16 cellular contexts compared by ENCODE assay signal in the genomic region with DNA sequence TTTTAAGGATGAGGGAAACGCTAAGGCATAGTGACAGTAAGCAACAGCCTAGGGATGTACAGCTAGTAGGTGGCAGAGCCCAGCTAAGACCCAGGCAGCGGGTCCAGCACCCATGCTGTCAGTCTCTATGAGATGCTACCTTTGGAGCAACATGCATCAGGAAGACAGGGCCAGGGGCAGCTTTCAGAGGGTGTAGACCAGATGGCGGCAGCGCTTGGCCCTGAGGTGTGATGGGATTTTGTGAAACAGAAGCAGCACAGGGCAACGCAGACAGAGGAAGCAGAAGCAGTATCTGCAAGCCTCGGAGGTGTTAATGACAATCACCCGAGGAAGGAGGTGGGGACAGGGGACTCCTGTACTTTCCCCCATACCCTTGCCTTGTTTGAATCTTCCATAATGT. TPM values are rescaled to one million over a fixed set of nuclear protein-coding genes. Genes with fewer than 3 reads are reported as not detected.
DNase-seq lines count a peak whose midpoint lies in the region; ATAC-seq, FAIRE-seq and TF ChIP-seq lines count a peak whose summit lies in the region.
"Had no signal": no experiment of that assay in that cellular context is flagged by ENCODE, and none has a peak within 500 bp of the region (broad histone marks: within the 10 kb centered on the region; RNA-seq: fewer than 3 reads in every experiment).

No MANE protein-coding gene starts in this region.

- WGBS in A549 (ENCODE audit: missing lambda C conversion rate), result 89% methylated on average over 7 of the region's 7 CpGs
- WGBS in IMR-90 (ENCODE audit: extremely low coverage in 2 of 2, insufficient read length in 1 of 2), 2 experiments, result no CpG with 5 or more reads among the region's 7 CpGs
- 77 to 94% methylated on average over 6 to 7 of the region's 7 CpGs for WGBS in esophagus squamous epithelium, 2 donors
- WGBS in sigmoid colon, 2 donors, result 92 to 94% methylated on average over 7 of the region's 7 CpGs
- whole genome bisulfite sequencing in GM23248 (ENCODE audit: low coverage in 1 of 2, low lambda C conversion rate in 2 of 2, missing lambda C conversion rate in 2 of 2), 2 experiments, result 89 to 90% methylated on average over 7 of the region's 7 CpGs

- no peak for FAIRE-seq in A549 (lab: Jason Lieb, UNC)

- H4K20me1 ChIP-seq in IMR-90 (ENCODE audit: insufficient read depth, low read length) (no peaks in the 10 kb centered on the region), GM23248 (ENCODE audit: insufficient read depth) (no peaks in the 10 kb centered on the region)

- dilution Hi-C loops in IMR-90 (cut with HindIII; ENCODE audit: low sequenced_read_pairs, unreplicated experiment), result no loop called here

- no peak overlapping the region for H3K56ac ChIP-seq in IMR-90 (ENCODE audit: extremely low read depth, insufficient read depth, low read length)

- TF ChIP-seq POLR2A in A549 (IDR thresholded peaks at IDR 0.05; ENCODE audit: low read length) (no peak), IMR-90 (IDR thresholded peaks at IDR 0.05; ENCODE audit: low read depth, low read length) (no peak), esophagus squamous epithelium (IDR thresholded peaks at IDR 0.05) (no peak), sigmoid colon (IDR thresholded peaks at IDR 0.05) (no peak)

- no peaks in the 10 kb centered on the region for H3K9me3 ChIP-seq in A549
- H3K9me3 ChIP-seq in IMR-90 (ENCODE audit: control insufficient read depth, insufficient read depth, low read length), result no peaks in the 10 kb centered on the region
- H3K9me3 ChIP-seq in esophagus squamous epithelium, result no peaks in the 10 kb centered on the region
- no peaks in the 10 kb centered on the region for H3K9me3 ChIP-seq in sigmoid colon
- H3K9me3 ChIP-seq in GM23248 (ENCODE audit: low read depth), result no peaks in the 10 kb centered on the region
- H3K9me3 ChIP-seq: BE2C, Peyer's patch had no signal

- H4K8ac ChIP-seq in IMR-90 (ENCODE audit: low read depth in 2 of 2, low read length in 2 of 2), result no peak overlapping the region

- H3K27ac ChIP-seq in A549, result peak overlapping the region; percentile 90 to 98
- no peak overlapping the region for H3K27ac ChIP-seq in IMR-90 (ENCODE audit: insufficient read depth, low read length)
- H3K27ac ChIP-seq in esophagus squamous epithelium, result peak overlapping the region; percentile 53 to 93 (median 90)
- H3K27ac ChIP-seq in sigmoid colon, result no peak overlapping the region
- no peak overlapping the region for H3K27ac ChIP-seq in GM23248
- H3K27ac ChIP-seq: Peyer's patch had no signal

- TF ChIP-seq CTCF in A549 (IDR thresholded peaks at IDR 0.05) (no peak), IMR-90 (conservative IDR thresholded peaks at IDR 0.05; ENCODE audit: low read depth, low read length) (no peak), esophagus squamous epithelium (IDR thresholded peaks at IDR 0.05) (no peak), sigmoid colon (IDR thresholded peaks at IDR 0.05) (no peak)

- H4K5ac ChIP-seq in IMR-90 (ENCODE audit: low read depth, low read length), result no peak overlapping the region

- H3K27me3 ChIP-seq in IMR-90 (ENCODE audit: control insufficient read depth, insufficient read depth, low read length), result no peaks in the 10 kb centered on the region
- H3K27me3 ChIP-seq in esophagus squamous epithelium, result no peaks in the 10 kb centered on the region
- H3K27me3 ChIP-seq in sigmoid colon, result no peaks in the 10 kb centered on the region
- H3K27me3 ChIP-seq in GM23248 (replicated peaks; ENCODE audit: insufficient read depth), result no peaks in the 10 kb centered on the region
- H3K27me3 ChIP-seq: BE2C, Peyer's patch had no signal

- no peak overlapping the region for H3K9ac ChIP-seq in IMR-90 (ENCODE audit: low read depth, low read length)
- no peak overlapping the region for H3K9ac ChIP-seq in GM23248

- H3K4me2 ChIP-seq in A549, result peak overlapping the region; percentile 48
- H3K4me2 ChIP-seq in IMR-90 (ENCODE audit: low read depth, low read length), result no peak overlapping the region
- H3K4me2 ChIP-seq in GM23248 (ENCODE audit: unreplicated experiment), result no peak overlapping the region

- no peak overlapping the region for H2BK15ac ChIP-seq in IMR-90 (ENCODE audit: low read depth, low read length)

- no peaks in the 10 kb centered on the region for H3K9me2 ChIP-seq in GM23248 (ENCODE audit: insufficient read depth)

- H3K4me3 ChIP-seq in A549 (no peak overlapping the region), IMR-90 (ENCODE audit: insufficient read depth, low read depth, low read length) (no peak overlapping the region), esophagus squamous epithelium (no peak overlapping the region), sigmoid colon (no peak overlapping the region), GM23248 (no peak overlapping the region)
- H3K4me3 ChIP-seq: Peyer's patch had no signal

- H3K79me2 ChIP-seq in GM23248 (ENCODE audit: insufficient read depth), result no peaks in the 10 kb centered on the region

- TF ChIP-seq RAD21 in A549 (conservative IDR thresholded peaks at IDR 0.05 in 1 of 2, IDR thresholded peaks at IDR 0.05 in 1 of 2) (no peak), IMR-90 (IDR thresholded peaks at IDR 0.05; ENCODE audit: low read length) (no peak)

- peak overlapping the region; percentile 52 for H2BK120ac ChIP-seq in IMR-90 (ENCODE audit: low read depth, low read length)

- POLR2A ChIA-PET in A549 (lab: Yijun Ruan, JAX) (no interaction called here), IMR-90 (lab: Charles Lee; ENCODE audit: unreplicated experiment) (no interaction called here)

- H3K4me1 ChIP-seq in A549, result peaks cover 85% of the 10 kb centered on the region
- peaks cover 21% of the 10 kb centered on the region for H3K4me1 ChIP-seq in IMR-90 (ENCODE audit: control insufficient read depth, insufficient read depth, low read length)
- H3K4me1 ChIP-seq in esophagus squamous epithelium, result peaks cover 34 to 98% (median 42%) of the 10 kb centered on the region in 3 donors
- no peaks in the 10 kb centered on the region for H3K4me1 ChIP-seq in sigmoid colon
- H3K4me1 ChIP-seq in GM23248 (ENCODE audit: insufficient read depth), result peaks cover 14% of the 10 kb centered on the region
- H3K4me1 ChIP-seq: BE2C had no signal

- TF ChIP-seq EP300 in A549 (IDR thresholded peaks at IDR 0.05), result no peak
- no peak for TF ChIP-seq EP300 in sigmoid colon (IDR thresholded peaks at IDR 0.05)

- intact Hi-C loops in IMR-90 (cut with micrococcal nuclease) (no loop called here), esophagus squamous epithelium (cut with DNase I) (no loop called here), sigmoid colon (cut with DNase I) (no loop called here)

- 0 out of 2 replicates have a peak, but pooled peaks cover 5% of the 10 kb centered on the region for H3F3A ChIP-seq in GM23248 (ENCODE audit: insufficient read depth)

- H3K23ac ChIP-seq in IMR-90 (ENCODE audit: low read depth, low read length), result no peak overlapping the region

- H4K91ac ChIP-seq in IMR-90 (ENCODE audit: insufficient read depth, low read depth, low read length), result no peak overlapping the region

- H2AK9ac ChIP-seq in IMR-90 (replicated peaks; ENCODE audit: low read depth, low read length, poor library complexity), result no peak overlapping the region

- H2BK5ac ChIP-seq in IMR-90 (ENCODE audit: low read depth, low read length, poor library complexity, severe bottlenecking), result no peak overlapping the region

- no peak overlapping the region for H2AK5ac ChIP-seq in IMR-90 (ENCODE audit: low read depth, low read length)

- H3K14ac ChIP-seq in IMR-90 (replicated peaks; ENCODE audit: low read depth, low read length), result 0 out of 2 replicates have a peak overlapping the region, but pooled peaks have one; percentile 15

- H3K9me1 ChIP-seq in IMR-90 (ENCODE audit: insufficient read depth, low read length), result peaks cover 33% of the 10 kb centered on the region

- no peak overlapping the region for H3K18ac ChIP-seq in IMR-90 (ENCODE audit: low read depth, low read length)

- in situ Hi-C loops in IMR-90 (cut with MboI; ENCODE audit: low sequenced_read_pairs) (no loop called here), GM23248 (cut with MboI) (no loop called here)

- DNase-seq in A549 (ENCODE audit: low read depth in 1 of 2, low spot score in 1 of 2) (no peak), IMR-90 (no peak), esophagus squamous epithelium (lab: John Stamatoyannopoulos, UW) (no peak), sigmoid colon (peak; percentile 34), GM23248 (no peak), COR-L47 (lab: John Stamatoyannopoulos, UW) (no peak), SIG-M5 (lab: John Stamatoyannopoulos, UW) (no peak)
- DNase-seq: BE2C; CD8-positive, alpha-beta T cell; DMS 273 treated with DMSO at 0.1 percent for 48 hours; Karpas-422; NCI-H1105 treated with DMSO at 0.1 percent for 48 hours; NCI-H187 treated with DMSO at 0.1 percent for 48 hours; NCI-H2171 treated with DMSO at 0.1 percent for 48 hours; NCI-H774 had no signal

- CTCF ChIA-PET in A549 (lab: Yijun Ruan, JAX), result interaction anchor here (1.9 to 12.5 kb wide), 6 partner anchors 12 to 78 kb away, joined by 5 to 115 read pairs (median 44); a partner anchor contains a TSS
- CTCF ChIA-PET in IMR-90 (lab: Yijun Ruan, JAX), result no interaction called here

- no peak overlapping the region for H2BK20ac ChIP-seq in IMR-90 (ENCODE audit: low read depth, low read length)

- H3K79me1 ChIP-seq in IMR-90 (ENCODE audit: low read depth in 1 of 2, low read length in 2 of 2), result no peaks in the 10 kb centered on the region

- ATAC-seq in A549 (no peak), IMR-90 (ENCODE audit: low read depth) (no peak)
- ATAC-seq: CD8-positive, alpha-beta T cell had no signal

- no TSS peak for BruUV-seq in IMR-90 (replicated peaks; lab: Mats Ljungman, UMichigan)

- H3K36me3 ChIP-seq in IMR-90 (ENCODE audit: control insufficient read depth, insufficient read depth, low read length), result no peaks in the 10 kb centered on the region
- no peaks in the 10 kb centered on the region for H3K36me3 ChIP-seq in esophagus squamous epithelium
- H3K36me3 ChIP-seq in sigmoid colon, result no peaks in the 10 kb centered on the region
- no peaks in the 10 kb centered on the region for H3K36me3 ChIP-seq in GM23248 (ENCODE audit: low read depth)
- H3K36me3 ChIP-seq: BE2C, Peyer's patch had no signal

- H3K4ac ChIP-seq in IMR-90 (ENCODE audit: low read depth, low read length), result peak overlapping the region; percentile 40; the same call in 1 of the 2 replicates

- H2AFZ ChIP-seq in IMR-90 (replicated peaks; ENCODE audit: low read length, poor library complexity) (no peak overlapping the region), GM23248 (no peak overlapping the region)

RNA-seq across cellular contexts. Expression of a gene that starts 43.2 kb away (rescaled TPM):
- polyA plus RNA-seq in A549 (2011; rRNA removed), result 97.1 and 116 TPM in 2 replicates
- polyA plus RNA-seq in A549 (2012; cell fraction: cytosol; rRNA removed), result 123 and 215 TPM in 2 replicates
- 279 and 455 TPM in 2 replicates for polyA plus RNA-seq in A549 (2012; cell fraction: nucleus; rRNA removed)
- polyA plus RNA-seq in A549 (2017; fragmentation: RNase III; extraction: RNeasy Plus Mini Kit Qiagen cat#74134 plus additional on column Dnase treatment), result 157 to 171 TPM (median 166 TPM) in 3 replicates
- polyA minus RNA-seq in A549 (2011; rRNA and poly(A)+ RNA removed), result 92.8 and 113 TPM in 2 replicates
- total RNA-seq in IMR-90 (2012; rRNA removed), result 22.0 and 23.6 TPM in 2 replicates
- 28.3 and 38.8 TPM in 2 replicates for polyA plus RNA-seq in IMR-90 (2012; rRNA removed)
- polyA plus RNA-seq in IMR-90 (2012; cell fraction: cytosol; rRNA removed), result 21.6 and 39.0 TPM in 2 replicates
- 9.4 and 21.6 TPM in 2 replicates for polyA plus RNA-seq in IMR-90 (2012; cell fraction: nucleus; rRNA removed; ENCODE audit: low replicate concordance)
- 100 to 1,000 TPM; 355 to 757 (median 496) TPM for total RNA-seq in esophagus squamous epithelium
- total RNA-seq in sigmoid colon, result 1 to 10 TPM in 1 of 4 donors, under 1 TPM in 2, not detected in 1; 0.33 to 1.5 (median 0.36) TPM
- 100 to 1,000 TPM in 1 of 3 donors, 10 to 100 TPM in 2; 14.4 to 104 (median 19.4) TPM for polyA plus RNA-seq in sigmoid colon
- 32.5 and 33.1 TPM in 2 replicates for total RNA-seq in GM23248 (2014; rRNA removed; shearing (Covaris generic))
- 24.5 and 25.6 TPM in 2 replicates for polyA plus RNA-seq in GM23248 (2016; fragmentation: Nextera tagmentation; extraction: Ambion mirVana)
- total RNA-seq: CD8-positive, alpha-beta T cell had no signal

Comparison
In these comparisons a context has a peak if more than half of its experiments do, and no peak if none do; other contexts are left out.
1. H3K27ac ChIP-seq: peak in A549 (2 of 2) and esophagus squamous epithelium (4 of 4); none in IMR-90 (single experiment), sigmoid colon (0 of 4) and GM23248 (single experiment).
2. RNA of a gene that starts 43.2 kb away (total RNA-seq): 355 to 757 TPM in esophagus squamous epithelium; 32.5 to 33.1 TPM in GM23248, 22.0 to 23.6 TPM in IMR-90 and 0.33 to 1.5 TPM in sigmoid colon; every median in the first group is over 10 times any median in the second.